In genomic region chr5:170025853-170026252, GRCh38 we compare ENCODE assay signal across 37 cellular contexts. TPM values are rescaled to one million over a fixed set of nuclear protein-coding genes. Genes with fewer than 3 reads are reported as not detected.
"Had no signal": no experiment of that assay in that cellular context is flagged by ENCODE, and none has a peak within 500 bp of the region (broad histone marks: within the 10 kb centered on the region; RNA-seq: fewer than 3 reads in every experiment).

No MANE protein-coding gene starts in this region.

- DNase-seq: activated CD4-positive, alpha-beta memory T cell treated with anti-CD3 and anti-CD28 coated beads for 36 hours; activated CD4-positive, alpha-beta T cell treated with anti-CD3 and anti-CD28 coated beads for 36 hours; activated CD4-positive, alpha-beta T cell treated with anti-CD3 and anti-CD28 coated beads, Interleukin-2, amount 10 ng/mL, durations not matched to agents 24 days and 14 days; activated CD4-positive, CD25-positive, alpha-beta regulatory T cell; activated CD4-positive, CD25-positive, alpha-beta regulatory T cell treated with anti-CD3 and anti-CD28 coated beads, Interleukin-2, amount 50 U/mL, for 72 hours; activated CD8-positive, alpha-beta memory T cell treated with anti-CD3 and anti-CD28 coated beads, Interleukin-2, amount 10 ng/mL, durations not matched to agents 7 days and 5 days; activated CD8-positive, alpha-beta memory T cell treated with anti-CD3 and anti-CD28 coated beads, Interleukin-2, amount 50 U/mL, for 4 hours; activated CD8-positive, alpha-beta T cell treated with anti-CD3 and anti-CD28 coated beads, Interleukin-2, amount 10 ng/mL, durations not matched to agents 7 days and 5 days; activated effector memory CD4-positive, alpha-beta T cell treated with anti-CD3 and anti-CD28 coated beads, Interleukin-2, amount 50 U/mL, for 16 hours; activated naive CD4-positive, alpha-beta T cell treated with anti-CD3 and anti-CD28 coated beads for 36 hours; activated naive CD8-positive, alpha-beta T cell treated with anti-CD3 and anti-CD28 coated beads for 36 hours; activated naive CD8-positive, alpha-beta T cell treated with anti-CD3 and anti-CD28 coated beads, Interleukin-2, amount 50 U/mL, for 24 hours; activated T-cell treated with anti-CD3 and anti-CD28 coated beads, Interleukin-2, amount 50 U/mL, for 1 hour; activated T-cell treated with anti-CD3 and anti-CD28 coated beads, Interleukin-2, amount 50 U/mL, for 48 hours; adrenal gland; amygdala; aorta; body of pancreas; caudate nucleus; cerebellar nuclear complex; colonic mucosa; effector CD8-positive, alpha-beta T cell; esophagus squamous epithelium; foreskin melanocyte; heart right ventricle; T-helper 17 cell; T1000; WERI-Rb-1 had no signal

- H3K27ac ChIP-seq: adrenal gland, body of pancreas, colonic mucosa, epithelial cell of prostate, esophagus squamous epithelium, gastroesophageal sphincter, heart right ventricle, WERI-Rb-1 had no signal

- H3K27ac Mint-ChIP-seq: activated CD4-positive, alpha-beta memory T cell treated with anti-CD3 and anti-CD28 coated beads for 36 hours; activated CD4-positive, alpha-beta T cell treated with anti-CD3 and anti-CD28 coated beads for 36 hours; activated CD4-positive, alpha-beta T cell treated with anti-CD3 and anti-CD28 coated beads, Interleukin-2, amount 10 ng/mL, durations not matched to agents 24 days and 14 days; activated CD8-positive, alpha-beta memory T cell treated with anti-CD3 and anti-CD28 coated beads, Interleukin-2, amount 10 ng/mL, durations not matched to agents 7 days and 5 days; activated CD8-positive, alpha-beta T cell treated with anti-CD3 and anti-CD28 coated beads, Interleukin-2, amount 10 ng/mL, durations not matched to agents 7 days and 5 days; activated naive CD4-positive, alpha-beta T cell treated with anti-CD3 and anti-CD28 coated beads for 36 hours; activated naive CD4-positive, alpha-beta T cell treated with anti-CD3 and anti-CD28 coated beads, Interleukin-2, amount 50 U/mL, for 24 hours; activated naive CD8-positive, alpha-beta T cell treated with anti-CD3 and anti-CD28 coated beads for 36 hours; activated naive CD8-positive, alpha-beta T cell treated with anti-CD3 and anti-CD28 coated beads, Interleukin-2, amount 50 U/mL, for 24 hours; activated T-helper 1 cell treated with anti-CD3 and anti-CD28 coated beads, Interleukin-12 subunit alpha, Interleukin-12 subunit beta, Interleukin-2, Interleukin-4 antibody, amounts not matched to agents 30 ng/mL and 10 ng/mL and 1 ng/mL, durations not matched to agents 14 hours and 24 hours and 36 hours; activated T-helper 2 cell treated with anti-CD3 and anti-CD28 coated beads, Interferon-gamma antibody, Interleukin-2, Interleukin-4, amounts not matched to agents 10 μg/mL and 5 μg/mL and 100 μg/mL, durations not matched to agents 14 hours and 24 hours and 36 hours; T-helper 17 cell; T-helper 2 cell treated with Interferon-gamma antibody and Interleukin-4, amounts not matched to agents 5 μg/mL and 100 μg/mL, for 36 hours had no signal

- H3K9me3 ChIP-seq: adrenal gland, body of pancreas, colonic mucosa, esophagus squamous epithelium, gastroesophageal sphincter, heart right ventricle had no signal

- H3K4me1 Mint-ChIP-seq: activated CD4-positive, alpha-beta T cell treated with anti-CD3 and anti-CD28 coated beads for 36 hours; activated CD4-positive, alpha-beta T cell treated with anti-CD3 and anti-CD28 coated beads, Interleukin-2, amount 10 ng/mL, durations not matched to agents 24 days and 14 days; activated CD8-positive, alpha-beta memory T cell treated with anti-CD3 and anti-CD28 coated beads, Interleukin-2, amount 10 ng/mL, durations not matched to agents 7 days and 5 days; activated naive CD4-positive, alpha-beta T cell treated with anti-CD3 and anti-CD28 coated beads, Interleukin-2, amount 50 U/mL, for 24 hours; activated naive CD8-positive, alpha-beta T cell treated with anti-CD3 and anti-CD28 coated beads for 36 hours; activated naive CD8-positive, alpha-beta T cell treated with anti-CD3 and anti-CD28 coated beads, Interleukin-2, amount 50 U/mL, for 24 hours had no signal

- H3K27me3 Mint-ChIP-seq: activated CD4-positive, alpha-beta memory T cell treated with anti-CD3 and anti-CD28 coated beads for 36 hours; activated CD4-positive, alpha-beta T cell treated with anti-CD3 and anti-CD28 coated beads for 36 hours; activated CD4-positive, alpha-beta T cell treated with anti-CD3 and anti-CD28 coated beads, Interleukin-2, amount 10 ng/mL, durations not matched to agents 24 days and 14 days; activated CD8-positive, alpha-beta memory T cell treated with anti-CD3 and anti-CD28 coated beads, Interleukin-2, amount 10 ng/mL, durations not matched to agents 7 days and 5 days; activated naive CD4-positive, alpha-beta T cell treated with anti-CD3 and anti-CD28 coated beads, Interleukin-2, amount 50 U/mL, for 24 hours; activated naive CD8-positive, alpha-beta T cell treated with anti-CD3 and anti-CD28 coated beads for 36 hours; activated naive CD8-positive, alpha-beta T cell treated with anti-CD3 and anti-CD28 coated beads, Interleukin-2, amount 50 U/mL, for 24 hours; T-helper 17 cell had no signal

- H3K4me3 Mint-ChIP-seq: activated CD4-positive, alpha-beta memory T cell treated with anti-CD3 and anti-CD28 coated beads for 36 hours; activated CD4-positive, alpha-beta T cell treated with anti-CD3 and anti-CD28 coated beads for 36 hours; activated CD4-positive, alpha-beta T cell treated with anti-CD3 and anti-CD28 coated beads, Interleukin-2, amount 10 ng/mL, durations not matched to agents 24 days and 14 days; activated CD8-positive, alpha-beta memory T cell treated with anti-CD3 and anti-CD28 coated beads, Interleukin-2, amount 10 ng/mL, durations not matched to agents 7 days and 5 days; activated CD8-positive, alpha-beta T cell treated with anti-CD3 and anti-CD28 coated beads, Interleukin-2, amount 10 ng/mL, durations not matched to agents 7 days and 5 days; activated naive CD4-positive, alpha-beta T cell treated with anti-CD3 and anti-CD28 coated beads for 36 hours; activated naive CD4-positive, alpha-beta T cell treated with anti-CD3 and anti-CD28 coated beads, Interleukin-2, amount 50 U/mL, for 24 hours; activated naive CD8-positive, alpha-beta T cell treated with anti-CD3 and anti-CD28 coated beads for 36 hours; activated naive CD8-positive, alpha-beta T cell treated with anti-CD3 and anti-CD28 coated beads, Interleukin-2, amount 50 U/mL, for 24 hours; activated T-helper 1 cell treated with anti-CD3 and anti-CD28 coated beads, Interleukin-12 subunit alpha, Interleukin-12 subunit beta, Interleukin-2, Interleukin-4 antibody, amounts not matched to agents 30 ng/mL and 10 ng/mL and 1 ng/mL, durations not matched to agents 14 hours and 24 hours and 36 hours; T-helper 17 cell; T-helper 2 cell treated with Interferon-gamma antibody and Interleukin-4, amounts not matched to agents 5 μg/mL and 100 μg/mL, for 36 hours had no signal

- H3K4me3 ChIP-seq: adrenal gland, body of pancreas, colonic mucosa, esophagus squamous epithelium, gastroesophageal sphincter, heart right ventricle had no signal

- H3K9me3 Mint-ChIP-seq: activated CD4-positive, alpha-beta memory T cell treated with anti-CD3 and anti-CD28 coated beads for 36 hours; activated CD4-positive, alpha-beta T cell treated with anti-CD3 and anti-CD28 coated beads, Interleukin-2, amount 10 ng/mL, durations not matched to agents 24 days and 14 days; activated naive CD4-positive, alpha-beta T cell treated with anti-CD3 and anti-CD28 coated beads for 36 hours; activated naive CD4-positive, alpha-beta T cell treated with anti-CD3 and anti-CD28 coated beads, Interleukin-2, amount 50 U/mL, for 24 hours; activated naive CD8-positive, alpha-beta T cell treated with anti-CD3 and anti-CD28 coated beads for 36 hours; activated naive CD8-positive, alpha-beta T cell treated with anti-CD3 and anti-CD28 coated beads, Interleukin-2, amount 50 U/mL, for 24 hours; activated T-helper 1 cell treated with anti-CD3 and anti-CD28 coated beads, Interleukin-12 subunit alpha, Interleukin-12 subunit beta, Interleukin-2, Interleukin-4 antibody, amounts not matched to agents 30 ng/mL and 10 ng/mL and 1 ng/mL, durations not matched to agents 14 hours and 24 hours and 36 hours; activated T-helper 2 cell treated with anti-CD3 and anti-CD28 coated beads, Interferon-gamma antibody, Interleukin-2, Interleukin-4, amounts not matched to agents 10 μg/mL and 5 μg/mL and 100 μg/mL, durations not matched to agents 14 hours and 24 hours and 36 hours; T-helper 2 cell treated with Interferon-gamma antibody and Interleukin-4, amounts not matched to agents 5 μg/mL and 100 μg/mL, for 36 hours had no signal

- H3K27me3 ChIP-seq: adrenal gland, body of pancreas, colonic mucosa had no signal

- ATAC-seq: activated CD4-positive, alpha-beta T cell treated with anti-CD3 and anti-CD28 coated beads for 36 hours; activated CD8-positive, alpha-beta memory T cell treated with anti-CD3 and anti-CD28 coated beads, Interleukin-2, amount 10 ng/mL, durations not matched to agents 7 days and 5 days; activated CD8-positive, alpha-beta T cell treated with anti-CD3 and anti-CD28 coated beads, Interleukin-2, amount 10 ng/mL, durations not matched to agents 7 days and 5 days; activated naive CD8-positive, alpha-beta T cell treated with anti-CD3 and anti-CD28 coated beads, Interleukin-2, amount 50 U/mL, for 24 hours; body of pancreas; gastroesophageal sphincter; heart right ventricle; T-helper 17 cell had no signal

- H3K4me1 ChIP-seq: adrenal gland, body of pancreas, colonic mucosa, esophagus squamous epithelium, gastroesophageal sphincter, heart right ventricle had no signal

- FAIRE-seq: endometrium, endothelial cell of umbilical vein had no signal

- H3K36me3 ChIP-seq: adrenal gland, colonic mucosa, esophagus squamous epithelium, gastroesophageal sphincter, WERI-Rb-1 had no signal

RNA-seq across cellular contexts. Expression of gene INSYN2B, which starts 45.6 kb away (rescaled TPM):
- total RNA-seq: activated CD4-positive, alpha-beta memory T cell treated with anti-CD3 and anti-CD28 coated beads for 36 hours; activated CD4-positive, alpha-beta T cell treated with anti-CD3 and anti-CD28 coated beads for 36 hours; activated CD4-positive, alpha-beta T cell treated with anti-CD3 and anti-CD28 coated beads, Interleukin-2, amount 10 ng/mL, durations not matched to agents 24 days and 14 days; activated CD8-positive, alpha-beta memory T cell treated with anti-CD3 and anti-CD28 coated beads for 36 hours; activated CD8-positive, alpha-beta memory T cell treated with anti-CD3 and anti-CD28 coated beads, Interleukin-2, amount 10 ng/mL, durations not matched to agents 7 days and 5 days; activated CD8-positive, alpha-beta T cell treated with anti-CD3 and anti-CD28 coated beads, Interleukin-2, amount 10 ng/mL, durations not matched to agents 7 days and 5 days; activated naive CD4-positive, alpha-beta T cell treated with anti-CD3 and anti-CD28 coated beads for 36 hours; activated naive CD8-positive, alpha-beta T cell treated with anti-CD3 and anti-CD28 coated beads for 36 hours; activated T-helper 1 cell treated with anti-CD3 and anti-CD28 coated beads, Interleukin-12 subunit alpha, Interleukin-12 subunit beta, Interleukin-2, Interleukin-4 antibody, amounts not matched to agents 30 ng/mL and 10 ng/mL and 1 ng/mL, durations not matched to agents 14 hours and 24 hours and 36 hours; activated T-helper 2 cell treated with anti-CD3 and anti-CD28 coated beads, Interferon-gamma antibody, Interleukin-2, Interleukin-4, amounts not matched to agents 10 μg/mL and 5 μg/mL and 100 μg/mL, durations not matched to agents 14 hours and 24 hours and 36 hours; body of pancreas; colonic mucosa; gastroesophageal sphincter; T-helper 17 cell had no signal
- polyA plus RNA-seq: aorta had no signal
